Comparison of ENCODE assay signal across 11 cellular contexts in genomic region chr13:94641432-94641941, GRCh38. TPM values are rescaled to one million over a fixed set of nuclear protein-coding genes. Genes with fewer than 3 reads are reported as not detected.
DNase-seq lines count a peak whose midpoint lies in the region; TF ChIP-seq lines count a peak whose summit lies in the region.
"Had no signal": no experiment of that assay in that cellular context is flagged by ENCODE, and none has a peak within 500 bp of the region (broad histone marks: within the 10 kb centered on the region; RNA-seq: fewer than 3 reads in every experiment).

No MANE protein-coding gene starts in this region.

- intact Hi-C loops in colonic mucosa (cut with DNase I): no loop called here

- no peak for TF ChIP-seq EP300 in SK-N-SH (IDR thresholded peaks at IDR 0.05; ENCODE audit: borderline replicate concordance in 1 of 2, low read depth in 1 of 2, low read length in 1 of 2)

- TF ChIP-seq RAD21 in SK-N-SH (IDR thresholded peaks at IDR 0.05; ENCODE audit: low read length): no peak

- H3K4me3 ChIP-seq in SK-N-SH (ENCODE audit: low read depth in 2 of 2, low read length in 1 of 2) (peak overlapping the region in 1 of 2 experiments; percentile 6; a peak in 1 of 4 replicates), colonic mucosa (no peak overlapping the region), Karpas-422 (ENCODE audit: low read length) (no peak overlapping the region), endodermal cell (ENCODE audit: low read length) (no peak overlapping the region)

- CTCF ChIA-PET in SK-N-SH (lab: Yijun Ruan, JAX): interaction anchor here (1.1 to 1.6 kb wide), 2 partner anchors 21 to 24 kb away, joined by 3 to 5 read pairs; no protein-coding TSS in a partner anchor

- no peaks in the 10 kb centered on the region for H3K36me3 Mint-ChIP-seq in endodermal cell (ENCODE audit: low read depth)

- peaks cover 2% of the 10 kb centered on the region for H3K27me3 Mint-ChIP-seq in endodermal cell (ENCODE audit: insufficient read depth)

- H3K9me2 ChIP-seq in SK-N-SH: no peaks in the 10 kb centered on the region
- no peaks in the 10 kb centered on the region for H3K9me2 ChIP-seq in Karpas-422 (replicated peaks; ENCODE audit: insufficient read depth, low read length)

- H2AFZ ChIP-seq in SK-N-SH (ENCODE audit: low read depth): peak overlapping the region; percentile 1; the same call in 1 of the 2 replicates
- no peak overlapping the region for H2AFZ ChIP-seq in Karpas-422 (ENCODE audit: low read length)

- TF ChIP-seq CTCF in SK-N-SH (IDR thresholded peaks at IDR 0.05) (no peak), colonic mucosa (IDR thresholded peaks at IDR 0.05) (no peak), endodermal cell (conservative IDR thresholded peaks at IDR 0.05) (no peak)

- H3K9me3 Mint-ChIP-seq in endodermal cell: peaks cover 11% of the 10 kb centered on the region

- H3K9ac ChIP-seq in SK-N-SH: no peak overlapping the region; the same call in 1 of the 2 replicates
- H3K9ac ChIP-seq in colonic mucosa (ENCODE audit: low read depth in 2 of 2, low read length in 2 of 2): no peak overlapping the region
- H3K9ac ChIP-seq in Karpas-422 (ENCODE audit: low read length): no peak overlapping the region
- H3K9ac ChIP-seq in endodermal cell (ENCODE audit: extremely low read depth, low read length, poor library complexity, severe bottlenecking): no peak overlapping the region

- peak overlapping the region; percentile 39; the same call in 1 of the 2 replicates for H3K4me2 ChIP-seq in SK-N-SH
- no peak overlapping the region for H3K4me2 ChIP-seq in Karpas-422 (ENCODE audit: low read depth, low read length, poor library complexity, severe bottlenecking)

- H3K4me1 Mint-ChIP-seq in endodermal cell: no peaks in the 10 kb centered on the region

- H3K27ac ChIP-seq in SK-N-SH (ENCODE audit: low read depth in 2 of 2, low read length in 1 of 2) (peak overlapping the region; percentile 48 to 79; a peak in 3 of 4 replicates), colonic mucosa (no peak overlapping the region), Karpas-422 (ENCODE audit: low read length) (no peak overlapping the region), endodermal cell (ENCODE audit: low read depth, low read length) (no peak overlapping the region)

- H3K79me2 ChIP-seq in SK-N-SH (ENCODE audit: insufficient read depth) (no peaks in the 10 kb centered on the region), Karpas-422 (ENCODE audit: low read length) (no peaks in the 10 kb centered on the region)

- H4K20me1 ChIP-seq in SK-N-SH (ENCODE audit: insufficient read depth) (no peaks in the 10 kb centered on the region), Karpas-422 (ENCODE audit: insufficient read depth, low read depth, low read length) (no peaks in the 10 kb centered on the region)

- H3K36me3 ChIP-seq in SK-N-SH (replicated peaks in 1 of 2; ENCODE audit: control insufficient read depth in 1 of 2, insufficient read depth in 2 of 2, low read length in 1 of 2) (no peaks in the 10 kb centered on the region), colonic mucosa (no peaks in the 10 kb centered on the region), Karpas-422 (ENCODE audit: insufficient read depth, low read length) (no peaks in the 10 kb centered on the region), endodermal cell (ENCODE audit: control insufficient read depth, insufficient read depth, low read length) (no peaks in the 10 kb centered on the region)

- H3K9me3 ChIP-seq in SK-N-SH: no peaks in the 10 kb centered on the region
- H3K9me3 ChIP-seq in colonic mucosa: no peaks in the 10 kb centered on the region
- no peaks in the 10 kb centered on the region for H3K9me3 ChIP-seq in Karpas-422 (ENCODE audit: low read length)
- H3K9me3 ChIP-seq in endodermal cell (ENCODE audit: control insufficient read depth, low read length): peaks cover 10% of the 10 kb centered on the region

- H3F3A ChIP-seq in SK-N-SH (replicated peaks; ENCODE audit: insufficient read depth): peaks cover 10% of the 10 kb centered on the region

- peaks cover 0 to 7% of the 10 kb centered on the region in 2 experiments; a peak in 2 of 4 replicates for H3K4me1 ChIP-seq in SK-N-SH (ENCODE audit: control insufficient read depth in 1 of 2, insufficient read depth in 2 of 2, low read depth in 1 of 2, low read length in 1 of 2)
- H3K4me1 ChIP-seq in colonic mucosa: no peaks in the 10 kb centered on the region
- H3K4me1 ChIP-seq in Karpas-422 (ENCODE audit: low read length): 0 out of 2 replicates have a peak, but pooled peaks cover 2% of the 10 kb centered on the region
- no peaks in the 10 kb centered on the region for H3K4me1 ChIP-seq in endodermal cell (ENCODE audit: control insufficient read depth, insufficient read depth, low read length)

- no peak overlapping the region for H3K27ac Mint-ChIP-seq in endodermal cell

- H3K27me3 ChIP-seq in SK-N-SH (ENCODE audit: insufficient read depth): no peaks in the 10 kb centered on the region
- H3K27me3 ChIP-seq in colonic mucosa: no peaks in the 10 kb centered on the region
- no peaks in the 10 kb centered on the region for H3K27me3 ChIP-seq in Karpas-422 (ENCODE audit: low read length)
- H3K27me3 ChIP-seq in endodermal cell (ENCODE audit: control insufficient read depth, insufficient read depth, low read length, poor library complexity, severe bottlenecking): no peaks in the 10 kb centered on the region

- DNase-seq in AG08395 (ENCODE audit: low spot score) (peak; percentile 79), HS-5 (ENCODE audit: low read depth) (peak; percentile 15), SK-N-SH (peak; percentile 26), iris pigment epithelial cell (ENCODE audit: low read depth) (peak; percentile 69), colonic mucosa (no peak), Karpas-422 (no peak), endodermal cell (no peak)
- DNase-seq in activated CD4-positive, alpha-beta T cell treated with anti-CD3 and anti-CD28 coated beads, Interleukin-2, amount 50 U/mL, for 48 hours: no peak
- DNase-seq: Calu3; stimulated activated CD4-positive, alpha-beta T cell treated with anti-CD3 and anti-CD28 coated beads, Interleukin-4, amount 100 ng/mL, for 1 hour; T1000 had no signal

- POLR2A ChIA-PET in SK-N-SH (lab: Yijun Ruan, JAX): no interaction called here

- no peak overlapping the region for H3K4me3 Mint-ChIP-seq in endodermal cell

- WGBS in SK-N-SH (ENCODE audit: low lambda C conversion rate): 2% methylated on average over 3 of the region's 3 CpGs
- 69 to 86% methylated on average over 1 to 3 of the region's 3 CpGs for WGBS in endodermal cell (ENCODE audit: insufficient coverage in 1 of 2, insufficient read length in 1 of 2), 2 experiments

TF ChIP-seq in SK-N-SH, 30 proteins besides CTCF, POLR2A, EP300 and RAD21:
- TF ChIP-seq, protein P1, sequence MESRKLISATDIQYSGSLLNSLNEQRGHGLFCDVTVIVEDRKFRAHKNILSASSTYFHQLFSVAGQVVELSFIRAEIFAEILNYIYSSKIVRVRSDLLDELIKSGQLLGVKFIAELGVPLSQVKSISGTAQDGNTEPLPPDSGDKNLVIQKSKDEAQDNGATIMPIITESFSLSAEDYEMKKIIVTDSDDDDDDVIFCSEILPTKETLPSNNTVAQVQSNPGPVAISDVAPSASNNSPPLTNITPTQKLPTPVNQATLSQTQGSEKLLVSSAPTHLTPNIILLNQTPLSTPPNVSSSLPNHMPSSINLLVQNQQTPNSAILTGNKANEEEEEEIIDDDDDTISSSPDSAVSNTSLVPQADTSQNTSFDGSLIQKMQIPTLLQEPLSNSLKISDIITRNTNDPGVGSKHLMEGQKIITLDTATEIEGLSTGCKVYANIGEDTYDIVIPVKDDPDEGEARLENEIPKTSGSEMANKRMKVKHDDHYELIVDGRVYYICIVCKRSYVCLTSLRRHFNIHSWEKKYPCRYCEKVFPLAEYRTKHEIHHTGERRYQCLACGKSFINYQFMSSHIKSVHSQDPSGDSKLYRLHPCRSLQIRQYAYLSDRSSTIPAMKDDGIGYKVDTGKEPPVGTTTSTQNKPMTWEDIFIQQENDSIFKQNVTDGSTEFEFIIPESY (IDR thresholded peaks at IDR 0.05; ENCODE audit: borderline replicate concordance, low read depth): no peak
- TF ChIP-seq RCOR1 (IDR thresholded peaks at IDR 0.05; ENCODE audit: low read length) (no peak), TCF12 (IDR thresholded peaks at IDR 0.05) (peak; percentile 47; the same call in 1 of the 2 replicates)
- TF ChIP-seq, protein P2, sequence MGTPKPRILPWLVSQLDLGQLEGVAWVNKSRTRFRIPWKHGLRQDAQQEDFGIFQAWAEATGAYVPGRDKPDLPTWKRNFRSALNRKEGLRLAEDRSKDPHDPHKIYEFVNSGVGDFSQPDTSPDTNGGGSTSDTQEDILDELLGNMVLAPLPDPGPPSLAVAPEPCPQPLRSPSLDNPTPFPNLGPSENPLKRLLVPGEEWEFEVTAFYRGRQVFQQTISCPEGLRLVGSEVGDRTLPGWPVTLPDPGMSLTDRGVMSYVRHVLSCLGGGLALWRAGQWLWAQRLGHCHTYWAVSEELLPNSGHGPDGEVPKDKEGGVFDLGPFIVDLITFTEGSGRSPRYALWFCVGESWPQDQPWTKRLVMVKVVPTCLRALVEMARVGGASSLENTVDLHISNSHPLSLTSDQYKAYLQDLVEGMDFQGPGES (IDR thresholded peaks at IDR 0.05; ENCODE audit: low read depth, low read length): no peak

RNA-seq across cellular contexts. Expression of gene GPR180, which starts 39.8 kb away (rescaled TPM):
- 1.8 and 2.2 TPM in 2 replicates for polyA plus RNA-seq in SK-N-SH (2012; rRNA removed)
- 2.6 and 3.0 TPM in 2 replicates for polyA plus RNA-seq in SK-N-SH (2012; cell fraction: cytosol; rRNA removed)
- polyA plus RNA-seq in SK-N-SH (2012; cell fraction: nucleus; rRNA removed): 1.6 and 3.8 TPM in 2 replicates
- total RNA-seq in colonic mucosa (1 to 10 TPM; 3.2 to 5.9 TPM), endodermal cell (1 to 10 TPM; 6.6 to 6.9 TPM)
- 6.2 and 11.5 TPM in 2 replicates for total RNA-seq in Karpas-422 (2014; rRNA removed; shearing (Covaris generic); ENCODE audit: low replicate concordance)
- 5.3 TPM for polyA plus RNA-seq in endodermal cell (2013, experiment 1 of 2)
- polyA plus RNA-seq in endodermal cell (2013, experiment 2 of 2): 5.4 TPM

RNA-seq across cellular contexts. Expression of gene TGDS, which starts 45.5 kb away (rescaled TPM):
- 8.2 and 12.2 TPM in 2 replicates for polyA plus RNA-seq in SK-N-SH (2012; rRNA removed)
- 13.2 and 15.8 TPM in 2 replicates for polyA plus RNA-seq in SK-N-SH (2012; cell fraction: cytosol; rRNA removed)
- 5.6 and 12.7 TPM in 2 replicates for polyA plus RNA-seq in SK-N-SH (2012; cell fraction: nucleus; rRNA removed)
- total RNA-seq in colonic mucosa (1 to 10 TPM; 7.2 to 9.3 TPM), endodermal cell (10 to 100 TPM; 11.3 to 14.1 TPM)
- 15.5 and 26.2 TPM in 2 replicates for total RNA-seq in Karpas-422 (2014; rRNA removed; shearing (Covaris generic); ENCODE audit: low replicate concordance)
- 17.5 TPM for polyA plus RNA-seq in endodermal cell (2013, experiment 1 of 2)
- polyA plus RNA-seq in endodermal cell (2013, experiment 2 of 2): 18.5 TPM

Comparison
In these comparisons a context has a peak if more than half of its experiments do, and no peak if none do; other contexts are left out.
1. DNase-seq: peak in AG08395 (single experiment), HS-5 (single experiment), SK-N-SH (single experiment) and iris pigment epithelial cell (single experiment); none in colonic mucosa (single experiment), Karpas-422 (single experiment), endodermal cell (single experiment) and activated CD4-positive, alpha-beta T cell treated with anti-CD3 and anti-CD28 coated beads, Interleukin-2, amount 50 U/mL, for 48 hours (0 of 2).
2. H3K27ac ChIP-seq: peak in SK-N-SH (2 of 2); none in colonic mucosa (single experiment), Karpas-422 (single experiment) and endodermal cell (single experiment).